In genomic region chr11:35190804-35191348, GRCh38 we compare ENCODE assay signal across 14 cellular contexts. TPM values are rescaled to one million over a fixed set of nuclear protein-coding genes. Genes with fewer than 3 reads are reported as not detected.
DNase-seq lines count a peak whose midpoint lies in the region; ATAC-seq lines count a peak whose summit lies in the region.
"Had no signal": no experiment of that assay in that cellular context is flagged by ENCODE, and none has a peak within 500 bp of the region (broad histone marks: within the 10 kb centered on the region; RNA-seq: fewer than 3 reads in every experiment).

No MANE protein-coding gene starts in this region.

- intact Hi-C loops in right cardiac atrium (cut with DNase I), result no loop called here
- intact Hi-C loops in Right ventricle myocardium inferior (cut with DNase I), result no loop called here

- DNase-seq in right cardiac atrium (no peak), Right ventricle myocardium inferior (ENCODE audit: missing footprints) (no peak), amniotic epithelial cell (ENCODE audit: low read depth) (peak; percentile 93), mucosa of gallbladder (ENCODE audit: low spot score) (peak; percentile 31), 8988T (no peak)
- DNase-seq: activated CD8-positive, alpha-beta memory T cell treated with anti-CD3 and anti-CD28 coated beads, Interleukin-2, amount 50 U/mL, for 4 hours; erythroblast; islet precursor cell; NCI-H1417 treated with DMSO at 0.1 percent for 48 hours; NCI-H748 treated with DMSO at 0.1 percent for 48 hours; nucleus accumbens had no signal

- ATAC-seq in right cardiac atrium (peak; percentile 12 to 32), Right ventricle myocardium inferior (no peak), GM21619 (IDR thresholded peaks at IDR 0.05; ENCODE audit: unreplicated experiment) (no peak), HG03521 (IDR thresholded peaks at IDR 0.05; ENCODE audit: unreplicated experiment) (no peak), HG03354 (IDR thresholded peaks at IDR 0.05; ENCODE audit: poor library complexity, severe bottlenecking, unreplicated experiment) (no peak)

- WGBS in right cardiac atrium, result 95% methylated on average over 6 of the region's 6 CpGs

- no peaks in the 10 kb centered on the region for H3K27me3 ChIP-seq in right cardiac atrium (ENCODE audit: control insufficient read depth, insufficient read depth)

- H3K4me1 ChIP-seq in right cardiac atrium (ENCODE audit: control insufficient read depth, insufficient read depth, low read length), result peaks cover 3% of the 10 kb centered on the region

- H3K4me3 ChIP-seq in right cardiac atrium (ENCODE audit: low read length), result no peak overlapping the region

- H3K9me3 ChIP-seq in right cardiac atrium (ENCODE audit: control insufficient read depth, low read length), result no peaks in the 10 kb centered on the region

- H3K27ac ChIP-seq in right cardiac atrium (ENCODE audit: low read length), result no peak overlapping the region

RNA-seq across cellular contexts. Expression of gene CD44, which starts 51.9 kb away (rescaled TPM):
- total RNA-seq in right cardiac atrium (10 to 100 TPM; 20.9 to 50.7 (median 40.9) TPM), Right ventricle myocardium inferior (19.9 TPM), mucosa of gallbladder (356 TPM)
- 7.5 TPM for polyA plus RNA-seq in right cardiac atrium

Comparison
In these comparisons a context has a peak if more than half of its experiments do, and no peak if none do; other contexts are left out.
1. ATAC-seq: peak in right cardiac atrium (2 of 2); none in Right ventricle myocardium inferior (single experiment), GM21619 (single experiment), HG03521 (single experiment) and HG03354 (single experiment).
2. DNase-seq: peak in amniotic epithelial cell (single experiment) and mucosa of gallbladder (single experiment); none in right cardiac atrium (0 of 3), Right ventricle myocardium inferior (single experiment) and 8988T (single experiment).